25 cellular contexts compared by ENCODE assay signal in the genomic region with DNA sequence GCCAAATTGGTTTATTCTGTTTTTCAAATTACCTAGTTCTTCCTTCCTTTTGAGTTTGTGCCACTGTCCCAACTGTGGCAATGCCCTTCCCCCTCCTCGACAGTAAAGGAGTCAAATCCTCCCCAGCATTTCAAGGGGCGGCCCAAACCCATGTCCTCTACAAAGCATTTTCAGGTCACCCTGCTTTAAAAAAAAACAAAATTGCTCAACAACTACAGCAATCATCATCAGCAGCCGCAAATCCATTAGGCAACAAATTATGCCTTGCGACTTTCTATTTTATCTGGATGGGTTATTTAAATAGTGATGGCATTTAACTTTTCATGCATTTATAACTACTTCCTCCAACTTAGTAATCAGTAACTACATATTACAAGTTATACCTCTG. TPM values are rescaled to one million over a fixed set of nuclear protein-coding genes. Genes with fewer than 3 reads are reported as not detected.
DNase-seq lines count a peak whose midpoint lies in the region; ATAC-seq and TF ChIP-seq lines count a peak whose summit lies in the region.
"Had no signal": no experiment of that assay in that cellular context is flagged by ENCODE, and none has a peak within 500 bp of the region (broad histone marks: within the 10 kb centered on the region; RNA-seq: fewer than 3 reads in every experiment).

No MANE protein-coding gene starts in this region.

- H3K36me3 ChIP-seq in naive thymus-derived CD4-positive, alpha-beta T cell (ENCODE audit: control insufficient read depth in 2 of 3, insufficient read depth in 3 of 3, low read length in 3 of 3) = no peaks in the 10 kb centered on the region
- no peaks in the 10 kb centered on the region for H3K36me3 ChIP-seq in SJCRH30
- H3K36me3 ChIP-seq: uterus had no signal

- H3K4me1 ChIP-seq in naive thymus-derived CD4-positive, alpha-beta T cell (ENCODE audit: control insufficient read depth in 2 of 2, insufficient read depth in 2 of 2, low read length in 2 of 2) = no peaks in the 10 kb centered on the region
- peaks cover 10% of the 10 kb centered on the region; the same call in 1 of the 2 replicates for H3K4me1 ChIP-seq in SJCRH30
- H3K4me1 ChIP-seq: psoas muscle, uterus had no signal

- H3K27ac ChIP-seq in naive thymus-derived CD4-positive, alpha-beta T cell (ENCODE audit: low read depth, low read length) = no peak overlapping the region
- no peak overlapping the region for H3K27ac ChIP-seq in SJCRH30
- H3K27ac ChIP-seq: hepatocyte, psoas muscle, RWPE1 had no signal

- no peak overlapping the region for H3K4me3 ChIP-seq in naive thymus-derived CD4-positive, alpha-beta T cell (ENCODE audit: low read length)
- no peak overlapping the region for H3K4me3 ChIP-seq in SJCRH30
- H3K4me3 ChIP-seq: hepatocyte, psoas muscle, smooth muscle cell, uterus had no signal

- peak; percentile 50 for ATAC-seq in naive thymus-derived CD4-positive, alpha-beta T cell
- no peak for ATAC-seq in HG03469 (IDR thresholded peaks at IDR 0.05; ENCODE audit: unreplicated experiment)
- ATAC-seq in HG03521 (IDR thresholded peaks at IDR 0.05; ENCODE audit: unreplicated experiment) = no peak
- ATAC-seq: psoas muscle had no signal

- CTCF ChIA-PET in naive thymus-derived CD4-positive, alpha-beta T cell (lab: Charles Lee) = no interaction called here
- CTCF ChIA-PET in activated CD4-positive, alpha-beta T cell treated with anti-CD3 and anti-CD28 coated beads, Interleukin-2, amount 10 ng/mL, durations not matched to agents 7 days and 5 days (lab: Charles Lee) = interaction anchor here (0.7 kb wide), 1 partner anchor 79 kb away, joined by 3 read pairs; no protein-coding TSS in a partner anchor

- H3K27ac Mint-ChIP-seq in CD14-positive monocyte = peak overlapping the region; percentile 98 to 100 (median 100)
- H3K27ac Mint-ChIP-seq in dendritic cell treated with granulocyte-macrophage colony-stimulating factor and Interleukin-4, amounts not matched to agents 40 ng/mL and 50 ng/mL, for 4 days = peak overlapping the region; percentile 75
- no peak overlapping the region for H3K27ac Mint-ChIP-seq in naive thymus-derived CD4-positive, alpha-beta T cell
- H3K27ac Mint-ChIP-seq in activated CD4-positive, alpha-beta T cell treated with anti-CD3 and anti-CD28 coated beads, Interleukin-2, amount 10 ng/mL, durations not matched to agents 7 days and 5 days = no peak overlapping the region
- H3K27ac Mint-ChIP-seq: H9, memory B cell had no signal

- intact Hi-C loops in CD14-positive monocyte (cut with micrococcal nuclease) = loop anchor here (5.0 kb wide), 2 partner anchors 35 to 60 kb away; a partner anchor contains a TSS
- intact Hi-C loops in dendritic cell treated with granulocyte-macrophage colony-stimulating factor and Interleukin-4, amounts not matched to agents 40 ng/mL and 50 ng/mL, for 4 days (cut with micrococcal nuclease) = no loop called here
- intact Hi-C loops in naive thymus-derived CD4-positive, alpha-beta T cell (cut with micrococcal nuclease) = loop anchor here in 1 of 2 donors (10.0 kb wide), 3 partner anchors 163 to 1363 kb away; a partner anchor contains a TSS

- H3K27me3 Mint-ChIP-seq in CD14-positive monocyte (ENCODE audit: low read depth in 3 of 3) = peaks cover 0 to 4% (median 3%) of the 10 kb centered on the region in 3 donors
- no peaks in the 10 kb centered on the region for H3K27me3 Mint-ChIP-seq in dendritic cell treated with granulocyte-macrophage colony-stimulating factor and Interleukin-4, amounts not matched to agents 40 ng/mL and 50 ng/mL, for 4 days
- H3K27me3 Mint-ChIP-seq in naive thymus-derived CD4-positive, alpha-beta T cell = peaks cover 0 to 14% (median 6%) of the 10 kb centered on the region in 5 donors
- H3K27me3 Mint-ChIP-seq in activated CD4-positive, alpha-beta T cell treated with anti-CD3 and anti-CD28 coated beads, Interleukin-2, amount 10 ng/mL, durations not matched to agents 7 days and 5 days = peaks cover 10% of the 10 kb centered on the region

- H3K9me3 Mint-ChIP-seq in CD14-positive monocyte = no peaks in the 10 kb centered on the region
- H3K9me3 Mint-ChIP-seq in dendritic cell treated with granulocyte-macrophage colony-stimulating factor and Interleukin-4, amounts not matched to agents 40 ng/mL and 50 ng/mL, for 4 days = no peaks in the 10 kb centered on the region
- H3K9me3 Mint-ChIP-seq in naive thymus-derived CD4-positive, alpha-beta T cell = no peaks in the 10 kb centered on the region
- no peaks in the 10 kb centered on the region for H3K9me3 Mint-ChIP-seq in activated CD4-positive, alpha-beta T cell treated with anti-CD3 and anti-CD28 coated beads, Interleukin-2, amount 10 ng/mL, durations not matched to agents 7 days and 5 days
- H3K9me3 Mint-ChIP-seq: H9, memory B cell, nephron had no signal

- peak overlapping the region; percentile 81 to 91 for H3K4me3 Mint-ChIP-seq in CD14-positive monocyte
- H3K4me3 Mint-ChIP-seq in dendritic cell treated with granulocyte-macrophage colony-stimulating factor and Interleukin-4, amounts not matched to agents 40 ng/mL and 50 ng/mL, for 4 days = peak overlapping the region; percentile 14
- H3K4me3 Mint-ChIP-seq in naive thymus-derived CD4-positive, alpha-beta T cell = no peak overlapping the region
- H3K4me3 Mint-ChIP-seq in activated CD4-positive, alpha-beta T cell treated with anti-CD3 and anti-CD28 coated beads, Interleukin-2, amount 10 ng/mL, durations not matched to agents 7 days and 5 days = no peak overlapping the region
- H3K4me3 Mint-ChIP-seq: H9, memory B cell, nephron had no signal

- H3K27me3 ChIP-seq in naive thymus-derived CD4-positive, alpha-beta T cell (ENCODE audit: control insufficient read depth in 2 of 2, insufficient read depth in 2 of 2, low read length in 2 of 2) = no peaks in the 10 kb centered on the region
- H3K27me3 ChIP-seq in SJCRH30 = no peaks in the 10 kb centered on the region
- H3K27me3 ChIP-seq: hepatocyte, uterus had no signal

- TF ChIP-seq CTCF in CD14-positive monocyte (IDR thresholded peaks at IDR 0.05) = no peak

- peaks cover 0 to 2% of the 10 kb centered on the region in 2 donors for H3K36me3 Mint-ChIP-seq in CD14-positive monocyte
- no peaks in the 10 kb centered on the region for H3K36me3 Mint-ChIP-seq in dendritic cell treated with granulocyte-macrophage colony-stimulating factor and Interleukin-4, amounts not matched to agents 40 ng/mL and 50 ng/mL, for 4 days (ENCODE audit: low read depth)
- H3K36me3 Mint-ChIP-seq in naive thymus-derived CD4-positive, alpha-beta T cell = no peaks in the 10 kb centered on the region
- no peaks in the 10 kb centered on the region for H3K36me3 Mint-ChIP-seq in activated CD4-positive, alpha-beta T cell treated with anti-CD3 and anti-CD28 coated beads, Interleukin-2, amount 10 ng/mL, durations not matched to agents 7 days and 5 days (ENCODE audit: low read depth)
- H3K36me3 Mint-ChIP-seq: memory B cell had no signal

- DNase-seq in CD14-positive monocyte (ENCODE audit: low spot score) = no peak
- DNase-seq in NOMO-1 treated with DMSO at 0.1 percent for 48 hours (lab: John Stamatoyannopoulos, UW; ENCODE audit: unreplicated experiment) = peak; percentile 70
- DNase-seq in naive thymus-derived CD4-positive, alpha-beta T cell = no peak
- no peak for DNase-seq in SJCRH30
- DNase-seq in activated CD4-positive, alpha-beta T cell treated with anti-CD3 and anti-CD28 coated beads, Interleukin-2, amount 10 ng/mL, durations not matched to agents 7 days and 5 days = no peak
- DNase-seq: activated CD4-positive, alpha-beta T cell treated with anti-CD3 and anti-CD28 coated beads, Interleukin-2, amount 50 U/mL, for 48 hours; activated naive CD4-positive, alpha-beta T cell; activated T-cell treated with anti-CD3 and anti-CD28 coated beads, Interleukin-2, amount 50 U/mL, for 1 hour; aorta; cerebellar nuclear complex; GDM1; H9; NCI-H1694; psoas muscle; stimulated activated CD4-positive, alpha-beta T cell treated with anti-CD3 and anti-CD28 coated beads, Interleukin-4, amount 100 ng/mL, for 24 hours; T-helper 1 cell; uterus had no signal

- peaks cover 35% of the 10 kb centered on the region for H3K4me1 Mint-ChIP-seq in CD14-positive monocyte
- peaks cover 20% of the 10 kb centered on the region for H3K4me1 Mint-ChIP-seq in dendritic cell treated with granulocyte-macrophage colony-stimulating factor and Interleukin-4, amounts not matched to agents 40 ng/mL and 50 ng/mL, for 4 days (ENCODE audit: low read depth)
- peaks cover 0 to 2% (median 0%) of the 10 kb centered on the region in 7 donors for H3K4me1 Mint-ChIP-seq in naive thymus-derived CD4-positive, alpha-beta T cell
- no peaks in the 10 kb centered on the region for H3K4me1 Mint-ChIP-seq in activated CD4-positive, alpha-beta T cell treated with anti-CD3 and anti-CD28 coated beads, Interleukin-2, amount 10 ng/mL, durations not matched to agents 7 days and 5 days
- H3K4me1 Mint-ChIP-seq: memory B cell had no signal

- POLR2A ChIA-PET in naive thymus-derived CD4-positive, alpha-beta T cell (lab: Charles Lee) = no interaction called here
- POLR2A ChIA-PET in activated CD4-positive, alpha-beta T cell treated with anti-CD3 and anti-CD28 coated beads, Interleukin-2, amount 10 ng/mL, durations not matched to agents 7 days and 5 days (lab: Charles Lee) = no interaction called here

- H3K9me3 ChIP-seq in naive thymus-derived CD4-positive, alpha-beta T cell (ENCODE audit: control insufficient read depth in 2 of 3, low read length in 3 of 3) = no peaks in the 10 kb centered on the region
- H3K9me3 ChIP-seq in SJCRH30 (replicated peaks) = no peaks in the 10 kb centered on the region
- H3K9me3 ChIP-seq: psoas muscle, uterus had no signal

RNA-seq across cellular contexts. Expression of a gene that starts 32.7 kb away (rescaled TPM):
- polyA plus RNA-seq in CD14-positive monocyte = 1 to 10 TPM; 5.1 to 5.8 TPM
- total RNA-seq in naive thymus-derived CD4-positive, alpha-beta T cell = 10 to 100 TPM in 1 of 5 experiments, 1 to 10 TPM in 2, under 1 TPM in 2; 0.36 to 12.9 (median 1.4) TPM
- not detected for polyA plus RNA-seq in naive thymus-derived CD4-positive, alpha-beta T cell
- 4.2 and 5.2 TPM in 2 replicates for total RNA-seq in SJCRH30 (2014; rRNA removed; shearing (Covaris generic))
- under 1 TPM; 0.50 to 0.94 TPM for total RNA-seq in activated CD4-positive, alpha-beta T cell treated with anti-CD3 and anti-CD28 coated beads, Interleukin-2, amount 10 ng/mL, durations not matched to agents 7 days and 5 days

Comparison
In these comparisons a context has a peak if more than half of its experiments do, and no peak if none do; other contexts are left out.
1. H3K27ac Mint-ChIP-seq: peak in CD14-positive monocyte (7 of 7) and dendritic cell treated with granulocyte-macrophage colony-stimulating factor and Interleukin-4, amounts not matched to agents 40 ng/mL and 50 ng/mL, for 4 days (single experiment); none in naive thymus-derived CD4-positive, alpha-beta T cell (0 of 9) and activated CD4-positive, alpha-beta T cell treated with anti-CD3 and anti-CD28 coated beads, Interleukin-2, amount 10 ng/mL, durations not matched to agents 7 days and 5 days (single experiment).
2. H3K4me3 Mint-ChIP-seq: peak in CD14-positive monocyte (2 of 2) and dendritic cell treated with granulocyte-macrophage colony-stimulating factor and Interleukin-4, amounts not matched to agents 40 ng/mL and 50 ng/mL, for 4 days (single experiment); none in naive thymus-derived CD4-positive, alpha-beta T cell (0 of 10) and activated CD4-positive, alpha-beta T cell treated with anti-CD3 and anti-CD28 coated beads, Interleukin-2, amount 10 ng/mL, durations not matched to agents 7 days and 5 days (single experiment).